ENCODE assay signal across 1 cellular context in genomic region chr19:39432677-39433025, GRCh38.
TF ChIP-seq lines count a peak whose summit lies in the region.

No MANE protein-coding gene starts in this region.

TF ChIP-seq in HepG2, 621 proteins besides CTCF, POLR2A, EP300 and RAD21:
- TF ChIP-seq CCDC6 (CRISPR knock-in tag; IDR thresholded peaks at IDR 0.05) (no peak), NBN (conservative IDR thresholded peaks at IDR 0.05) (no peak), POLR2AphosphoS5 (IDR thresholded peaks at IDR 0.05; ENCODE audit: low read depth, low read length) (0 out of 2 replicates have a peak, but pooled peaks have one; percentile 11)
